In genomic region chr12:84960918-84961317, GRCh38 we compare ENCODE assay signal across 21 cellular contexts. TPM values are rescaled to one million over a fixed set of nuclear protein-coding genes. Genes with fewer than 3 reads are reported as not detected.
"Had no signal": no experiment of that assay in that cellular context is flagged by ENCODE, and none has a peak within 500 bp of the region (broad histone marks: within the 10 kb centered on the region; RNA-seq: fewer than 3 reads in every experiment).

No MANE protein-coding gene starts in this region.

- H3K9me3 ChIP-seq: colonic mucosa, esophagus muscularis mucosa, esophagus squamous epithelium, gastrocnemius medialis, gastroesophageal sphincter, heart right ventricle had no signal

- H3K4me3 ChIP-seq: colonic mucosa, coronary artery, dorsolateral prefrontal cortex, esophagus muscularis mucosa, esophagus squamous epithelium, gastrocnemius medialis, gastroesophageal sphincter, heart left ventricle, heart right ventricle had no signal

- H3K27ac ChIP-seq: colonic mucosa, coronary artery, dorsolateral prefrontal cortex, epithelial cell of prostate, esophagus muscularis mucosa, esophagus squamous epithelium, foreskin keratinocyte, gastrocnemius medialis, gastroesophageal sphincter, heart left ventricle, heart right ventricle had no signal

- H3K4me1 ChIP-seq: colonic mucosa, esophagus muscularis mucosa, esophagus squamous epithelium, foreskin keratinocyte, gastrocnemius medialis, gastroesophageal sphincter, heart left ventricle, heart right ventricle had no signal

- DNase-seq: colonic mucosa; dermis blood vessel endothelial cell; dorsolateral prefrontal cortex; effector CD4-positive, alpha-beta T cell; effector CD8-positive, alpha-beta T cell; effector memory CD4-positive, alpha-beta T cell; effector memory CD8-positive, alpha-beta T cell; endodermal cell; erythroblast; esophagus squamous epithelium; foreskin keratinocyte; gastrocnemius medialis; glutamatergic neuron; head of caudate nucleus; heart left ventricle; heart right ventricle had no signal

- H3K36me3 ChIP-seq: colonic mucosa, esophagus muscularis mucosa, esophagus squamous epithelium, gastrocnemius medialis, gastroesophageal sphincter, heart left ventricle, heart right ventricle had no signal

- H3K27me3 ChIP-seq: colonic mucosa, esophagus muscularis mucosa, esophagus squamous epithelium, foreskin keratinocyte, gastroesophageal sphincter, heart left ventricle, heart right ventricle had no signal

- ATAC-seq: effector memory CD8-positive, alpha-beta T cell; esophagus mucosa; foreskin keratinocyte; gastrocnemius medialis; gastroesophageal sphincter; heart left ventricle; heart right ventricle had no signal

RNA-seq across cellular contexts. Expression of gene SLC6A15, which starts 48.3 kb away (rescaled TPM):
- polyA plus RNA-seq: heart left ventricle, heart right ventricle had no signal
